Comparison of ENCODE assay signal across 21 cellular contexts in genomic region chr6:64679411-64679810, GRCh38.
"Had no signal": no experiment of that assay in that cellular context is flagged by ENCODE, and none has a peak within 500 bp of the region (broad histone marks: within the 10 kb centered on the region; RNA-seq: fewer than 3 reads in every experiment).

No MANE protein-coding gene starts in this region.

- H3K9me3 ChIP-seq: esophagus muscularis mucosa, gastroesophageal sphincter, mucosa of descending colon, neutrophil, sigmoid colon, stomach, thoracic aorta, transverse colon had no signal

- H3K27me3 ChIP-seq: esophagus muscularis mucosa, gastroesophageal sphincter, neutrophil, sigmoid colon, stomach, transverse colon had no signal

- H3K36me3 Mint-ChIP-seq: naive thymus-derived CD8-positive, alpha-beta T cell had no signal

- H3K4me3 ChIP-seq: coronary artery, esophagus muscularis mucosa, gastroesophageal sphincter, mucosa of descending colon, sigmoid colon, skin epidermis, stomach, thoracic aorta, transverse colon had no signal

- H3K4me1 ChIP-seq: esophagus muscularis mucosa, gastroesophageal sphincter, sigmoid colon, stomach, transverse colon had no signal

- ATAC-seq: gastroesophageal sphincter; left lobe of liver; mucosa of descending colon; naive thymus-derived CD8-positive, alpha-beta T cell had no signal

- DNase-seq: effector CD8-positive, alpha-beta T cell; foreskin fibroblast; glutamatergic neuron; islet precursor cell; mucosa of descending colon; naive thymus-derived CD8-positive, alpha-beta T cell; posterior cingulate gyrus; sigmoid colon; stimulated activated CD4-positive, alpha-beta T cell treated with anti-CD3 and anti-CD28 coated beads, Interleukin-12 subunit alpha, Interleukin-12 subunit beta, amount 100 ng/mL, for 4 hours; stimulated activated naive CD4-positive, alpha-beta T cell; stomach; substantia nigra; transverse colon had no signal

- H3K27ac Mint-ChIP-seq: naive thymus-derived CD8-positive, alpha-beta T cell had no signal

- H3K4me3 Mint-ChIP-seq: naive thymus-derived CD8-positive, alpha-beta T cell had no signal

- H3K36me3 ChIP-seq: esophagus muscularis mucosa, gastroesophageal sphincter, neutrophil, sigmoid colon, stomach, thoracic aorta, transverse colon had no signal

- H3K27ac ChIP-seq: coronary artery, epithelial cell of prostate, esophagus muscularis mucosa, gastroesophageal sphincter, neutrophil, sigmoid colon, skin epidermis, thoracic aorta, transverse colon had no signal

- H3K4me1 Mint-ChIP-seq: naive thymus-derived CD8-positive, alpha-beta T cell had no signal

- H3K27me3 Mint-ChIP-seq: naive thymus-derived CD8-positive, alpha-beta T cell had no signal
